In the genomic region with DNA sequence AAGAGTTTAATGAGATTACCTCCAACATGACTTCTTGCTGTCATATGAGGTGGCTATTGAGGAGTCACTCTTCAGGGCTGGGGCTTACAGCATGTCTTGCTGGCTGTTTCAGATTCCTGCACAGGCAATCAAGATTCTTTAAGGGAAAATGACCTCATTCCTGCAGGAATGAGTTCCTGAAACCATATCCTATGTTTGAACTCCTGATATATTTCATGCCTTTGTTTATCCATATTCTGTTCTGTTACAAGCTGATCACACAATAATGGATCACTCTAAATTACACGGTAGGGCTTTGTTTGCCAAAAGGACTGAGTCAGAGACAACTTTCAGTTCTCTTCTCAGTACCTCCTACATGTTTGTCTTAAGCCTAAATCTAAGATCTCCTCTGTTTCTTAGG, we compare ENCODE assay signal across 17 cellular contexts.
DNase-seq lines count a peak whose midpoint lies in the region; ATAC-seq and TF ChIP-seq lines count a peak whose summit lies in the region.
"Had no signal": no experiment of that assay in that cellular context is flagged by ENCODE, and none has a peak within 500 bp of the region (broad histone marks: within the 10 kb centered on the region; RNA-seq: fewer than 3 reads in every experiment).

No MANE protein-coding gene starts in this region.

- intact Hi-C loops in esophagus muscularis mucosa (cut with DNase I) (no loop called here), sciatic nerve (cut with DNase I) (no loop called here)

- peak; percentile 52 for DNase-seq in GM23248
- DNase-seq in SJCRH30 = peak; percentile 11 to 28
- peak; percentile 22 for DNase-seq in fibroblast of the aortic adventitia (ENCODE audit: low read depth)
- peak; percentile 63 for DNase-seq in skeletal muscle cell (ENCODE audit: low read depth)
- no peak for DNase-seq in esophagus muscularis mucosa (ENCODE audit: extremely low spot score)
- no peak for DNase-seq in sciatic nerve (ENCODE audit: low spot score)
- DNase-seq in activated effector memory CD4-positive, alpha-beta T cell treated with Interleukin-2 at 50 U/mL for 16 hours = no peak
- DNase-seq: activated CD4-positive, alpha-beta memory T cell treated with anti-CD3 and anti-CD28 coated beads, Interleukin-2, amount 10 ng/mL, durations not matched to agents 7 days and 5 days; activated naive CD4-positive, alpha-beta T cell; cortex of kidney; KBM-7; NCI-H2081; stimulated activated CD4-positive, alpha-beta T cell treated with anti-CD3 and anti-CD28 coated beads, Interleukin-4, amount 100 ng/mL, for 1 hour had no signal

- 0 out of 2 replicates have a peak, but pooled peaks cover 4% of the 10 kb centered on the region for H3K4me1 ChIP-seq in GM23248 (ENCODE audit: insufficient read depth)
- H3K4me1 ChIP-seq in SJCRH30 = 0 out of 2 replicates have a peak, but pooled peaks cover 6% of the 10 kb centered on the region
- no peaks in the 10 kb centered on the region for H3K4me1 ChIP-seq in esophagus muscularis mucosa
- H3K4me1 ChIP-seq: Caco-2, HAP-1 had no signal

- H3K9me3 ChIP-seq in GM23248 (ENCODE audit: low read depth) (no peaks in the 10 kb centered on the region), SJCRH30 (replicated peaks) (no peaks in the 10 kb centered on the region), esophagus muscularis mucosa (no peaks in the 10 kb centered on the region)
- H3K9me3 ChIP-seq: Caco-2, HAP-1 had no signal

- H3K4me3 ChIP-seq in GM23248 (no peak overlapping the region), SJCRH30 (no peak overlapping the region), fibroblast of the aortic adventitia (ENCODE audit: low read depth, low read length) (no peak overlapping the region), skeletal muscle cell (ENCODE audit: low read depth, low read length) (no peak overlapping the region), esophagus muscularis mucosa (no peak overlapping the region)
- H3K4me3 ChIP-seq: HAP-1 had no signal

- no peaks in the 10 kb centered on the region for H3K79me2 ChIP-seq in GM23248 (ENCODE audit: insufficient read depth)

- 0 out of 2 replicates have a peak overlapping the region, but pooled peaks have one; percentile 14 for H3K27ac ChIP-seq in GM23248
- peak overlapping the region; percentile 23; the same call in 1 of the 2 replicates for H3K27ac ChIP-seq in SJCRH30
- no peak overlapping the region for H3K27ac ChIP-seq in esophagus muscularis mucosa (replicated peaks in 1 of 4)

- peak overlapping the region; percentile 8 for H3K4me2 ChIP-seq in GM23248 (ENCODE audit: unreplicated experiment)

- in situ Hi-C loops in GM23248 (cut with MboI) = no loop called here

- 3 to 5% methylated on average over 1 of the region's 1 CpG for WGBS in GM23248 (ENCODE audit: low coverage in 1 of 2, low lambda C conversion rate in 2 of 2, missing lambda C conversion rate in 2 of 2), 2 experiments
- 42% methylated on average over 1 of the region's 1 CpG for WGBS in esophagus muscularis mucosa

- H4K20me1 ChIP-seq in GM23248 (ENCODE audit: insufficient read depth) = no peaks in the 10 kb centered on the region

- ATAC-seq in sciatic nerve = no peak
- no peak for ATAC-seq in HG03521 (IDR thresholded peaks at IDR 0.05; ENCODE audit: unreplicated experiment)
- ATAC-seq: Panc1 had no signal

- H3K36me3 ChIP-seq in GM23248 (ENCODE audit: low read depth) (no peaks in the 10 kb centered on the region), SJCRH30 (no peaks in the 10 kb centered on the region), esophagus muscularis mucosa (no peaks in the 10 kb centered on the region)
- H3K36me3 ChIP-seq: HAP-1 had no signal

- no peak overlapping the region for H2AFZ ChIP-seq in GM23248

- no peaks in the 10 kb centered on the region for H3K27me3 ChIP-seq in GM23248 (replicated peaks; ENCODE audit: insufficient read depth)
- H3K27me3 ChIP-seq in SJCRH30 = no peaks in the 10 kb centered on the region
- H3K27me3 ChIP-seq in esophagus muscularis mucosa = no peaks in the 10 kb centered on the region

- TF ChIP-seq CTCF in fibroblast of the aortic adventitia (IDR thresholded peaks at IDR 0.05; ENCODE audit: insufficient read depth, low read length) = no peak
- TF ChIP-seq CTCF in esophagus muscularis mucosa (IDR thresholded peaks at IDR 0.05) = no peak

- H3K9ac ChIP-seq in GM23248 = no peak overlapping the region

- H3F3A ChIP-seq in GM23248 (ENCODE audit: insufficient read depth) = peaks cover 7% of the 10 kb centered on the region; the same call in 1 of the 2 replicates

- no peak for TF ChIP-seq POLR2A in esophagus muscularis mucosa (IDR thresholded peaks at IDR 0.05; ENCODE audit: low read depth)

- no peaks in the 10 kb centered on the region for H3K9me2 ChIP-seq in GM23248 (ENCODE audit: insufficient read depth)

- TF ChIP-seq EP300 in esophagus muscularis mucosa (IDR thresholded peaks at IDR 0.05) = no peak

Comparison
In these comparisons a context has a peak if more than half of its experiments do, and no peak if none do; other contexts are left out.
1. DNase-seq: peak in GM23248 (single experiment), SJCRH30 (2 of 2), fibroblast of the aortic adventitia (single experiment) and skeletal muscle cell (single experiment); none in esophagus muscularis mucosa (single experiment), sciatic nerve (single experiment) and activated effector memory CD4-positive, alpha-beta T cell treated with Interleukin-2 at 50 U/mL for 16 hours (single experiment).
2. H3K27ac ChIP-seq: peak in GM23248 (single experiment) and SJCRH30 (single experiment); none in esophagus muscularis mucosa (0 of 4).